Comparison of ENCODE assay signal across 9 cellular contexts in the genomic region with DNA sequence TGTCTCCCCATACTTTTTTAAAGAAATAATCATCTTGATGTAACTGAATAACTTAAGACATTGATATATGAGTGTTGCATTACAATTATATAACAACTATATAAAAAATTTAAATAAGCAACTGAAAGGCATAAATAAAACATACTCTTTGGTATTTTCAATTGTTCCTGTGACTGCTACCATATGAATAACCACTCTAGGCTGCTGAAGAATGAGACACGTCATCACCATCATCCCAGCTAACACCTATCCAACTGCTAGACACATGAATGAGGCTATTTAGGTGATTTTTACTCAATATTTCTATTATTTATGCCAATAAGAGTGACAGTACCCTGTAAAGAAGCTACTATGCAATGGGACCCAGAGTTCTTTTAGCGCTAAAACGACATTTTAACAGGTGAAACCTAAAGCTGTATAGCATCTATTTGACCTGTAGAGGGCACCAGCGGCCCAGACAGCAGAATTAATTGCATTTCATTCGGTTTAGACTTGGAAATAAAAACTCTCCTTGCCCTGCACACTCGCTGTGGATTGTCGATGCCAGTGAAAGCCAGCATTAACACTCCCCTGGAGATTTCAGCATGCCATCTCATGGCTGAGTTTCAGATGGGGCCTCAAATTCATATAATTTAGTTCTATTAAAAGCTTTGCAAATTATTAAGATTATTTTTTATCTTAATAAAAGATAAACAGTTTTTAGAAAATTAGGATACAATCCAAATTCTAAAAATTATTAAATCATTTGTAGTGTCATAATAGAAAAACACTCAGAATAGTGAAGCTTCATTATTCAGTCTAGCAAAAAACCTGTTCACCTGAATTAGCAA.
DNase-seq lines count a peak whose midpoint lies in the region; ATAC-seq and TF ChIP-seq lines count a peak whose summit lies in the region.
"Had no signal": no experiment of that assay in that cellular context is flagged by ENCODE, and none has a peak within 500 bp of the region (broad histone marks: within the 10 kb centered on the region; RNA-seq: fewer than 3 reads in every experiment).

No MANE protein-coding gene starts in this region.

- H3K27me3 Mint-ChIP-seq in osteocyte (ENCODE audit: unreplicated experiment), result peaks cover 22% of the 10 kb centered on the region
- no peaks in the 10 kb centered on the region for H3K27me3 Mint-ChIP-seq in activated T-helper 17 cell treated with anti-CD3 and anti-CD28 coated beads, Interleukin-2, amount 50 U/mL, for 72 hours

- ATAC-seq in GM19455 (IDR thresholded peaks at IDR 0.05; ENCODE audit: unreplicated experiment) (peak; percentile 92), HG03439 (IDR thresholded peaks at IDR 0.05; ENCODE audit: unreplicated experiment) (peak; percentile 82)
- no peak for ATAC-seq in activated T-helper 17 cell treated with anti-CD3 and anti-CD28 coated beads, Interleukin-2, amount 50 U/mL, for 72 hours (replicated peaks)
- ATAC-seq: stimulated activated effector memory CD8-positive, alpha-beta T cell treated with anti-CD3 and anti-CD28 coated beads, Interleukin-12 subunit alpha, Interleukin-12 subunit beta, amount 100 ng/mL, for 72 hours had no signal

- H3K9me3 Mint-ChIP-seq in osteocyte (ENCODE audit: unreplicated experiment), result no peaks in the 10 kb centered on the region
- no peaks in the 10 kb centered on the region for H3K9me3 Mint-ChIP-seq in activated T-helper 17 cell treated with anti-CD3 and anti-CD28 coated beads, Interleukin-2, amount 50 U/mL, for 72 hours
- H3K9me3 Mint-ChIP-seq: stimulated activated effector memory CD8-positive, alpha-beta T cell treated with anti-CD3 and anti-CD28 coated beads, Interleukin-12 subunit alpha, Interleukin-12 subunit beta, amount 100 ng/mL, for 72 hours had no signal

- TF ChIP-seq CTCF in osteocyte (IDR thresholded peaks at IDR 0.05), result peak; percentile 93

- H3K36me3 Mint-ChIP-seq in osteocyte (ENCODE audit: unreplicated experiment), result no peaks in the 10 kb centered on the region
- H3K36me3 Mint-ChIP-seq in activated T-helper 17 cell treated with anti-CD3 and anti-CD28 coated beads, Interleukin-2, amount 50 U/mL, for 72 hours (ENCODE audit: low read depth), result no peaks in the 10 kb centered on the region
- H3K36me3 Mint-ChIP-seq: stimulated activated effector memory CD8-positive, alpha-beta T cell treated with anti-CD3 and anti-CD28 coated beads, Interleukin-12 subunit alpha, Interleukin-12 subunit beta, amount 100 ng/mL, for 72 hours had no signal

- H3K4me1 Mint-ChIP-seq in osteocyte (ENCODE audit: unreplicated experiment), result no peaks in the 10 kb centered on the region
- no peaks in the 10 kb centered on the region for H3K4me1 Mint-ChIP-seq in activated T-helper 17 cell treated with anti-CD3 and anti-CD28 coated beads, Interleukin-2, amount 50 U/mL, for 72 hours
- H3K4me1 Mint-ChIP-seq: stimulated activated effector memory CD8-positive, alpha-beta T cell treated with anti-CD3 and anti-CD28 coated beads, Interleukin-12 subunit alpha, Interleukin-12 subunit beta, amount 100 ng/mL, for 72 hours had no signal

- no peak overlapping the region for H3K27ac Mint-ChIP-seq in osteocyte (ENCODE audit: unreplicated experiment)
- no peak overlapping the region for H3K27ac Mint-ChIP-seq in activated T-helper 17 cell treated with anti-CD3 and anti-CD28 coated beads, Interleukin-2, amount 50 U/mL, for 72 hours
- H3K27ac Mint-ChIP-seq: stimulated activated effector memory CD8-positive, alpha-beta T cell treated with anti-CD3 and anti-CD28 coated beads, Interleukin-12 subunit alpha, Interleukin-12 subunit beta, amount 100 ng/mL, for 72 hours had no signal

- H3K4me3 Mint-ChIP-seq in osteocyte (ENCODE audit: unreplicated experiment), result no peak overlapping the region
- no peak overlapping the region for H3K4me3 Mint-ChIP-seq in activated T-helper 17 cell treated with anti-CD3 and anti-CD28 coated beads, Interleukin-2, amount 50 U/mL, for 72 hours
- H3K4me3 Mint-ChIP-seq: stimulated activated effector memory CD8-positive, alpha-beta T cell treated with anti-CD3 and anti-CD28 coated beads, Interleukin-12 subunit alpha, Interleukin-12 subunit beta, amount 100 ng/mL, for 72 hours had no signal

- DNase-seq in DMS53 treated with DMSO at 0.1 percent for 48 hours (lab: John Stamatoyannopoulos, UW; ENCODE audit: unreplicated experiment) (peak; percentile 89), NCI-H345 (lab: John Stamatoyannopoulos, UW) (peak; percentile 77), fibroblast of the conjunctiva (ENCODE audit: low read depth) (peak; percentile 36), osteocyte (ENCODE audit: extremely low spot score, unreplicated experiment) (no peak)
- peak; percentile 31 to 45 for DNase-seq in activated CD4-positive, alpha-beta T cell treated with anti-CD3 and anti-CD28 coated beads, Interleukin-2, amount 50 U/mL, for 48 hours
